Comparison of ENCODE assay signal across 7 cellular contexts in the genomic region with DNA sequence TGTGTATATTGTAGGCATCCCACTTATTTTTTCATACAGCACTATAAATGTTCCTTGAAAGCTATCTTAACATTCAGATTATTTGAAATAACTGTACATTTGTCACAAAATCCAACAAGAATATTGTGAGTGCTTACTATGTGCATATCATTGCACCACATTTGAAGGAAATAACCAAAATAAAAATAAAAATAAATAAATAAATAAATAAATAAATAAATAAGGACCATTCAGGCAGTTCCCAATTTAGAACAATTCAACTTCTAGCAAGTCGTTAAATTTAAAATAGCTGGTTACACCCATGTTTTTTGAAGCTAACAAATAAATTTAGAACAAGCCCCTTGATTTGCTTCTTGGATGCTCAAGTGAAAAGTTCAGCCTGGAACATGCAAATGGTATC.
"Had no signal": no experiment of that assay in that cellular context is flagged by ENCODE, and none has a peak within 500 bp of the region (broad histone marks: within the 10 kb centered on the region; RNA-seq: fewer than 3 reads in every experiment).

No MANE protein-coding gene starts in this region.

- FAIRE-seq: GM12878, GM12891, GM12892, GM18507, GM19239 had no signal

- DNase-seq: GDM1, GF-D8 had no signal

- H3K4me3 ChIP-seq: GM12878 had no signal

- ATAC-seq: GM12878 had no signal
